ENCODE assay signal across 8 cellular contexts in genomic region chr19:47157455-47158321, GRCh38. TPM values are rescaled to one million over a fixed set of nuclear protein-coding genes. Genes with fewer than 3 reads are reported as not detected.
DNase-seq lines count a peak whose midpoint lies in the region; ATAC-seq and TF ChIP-seq lines count a peak whose summit lies in the region.

No MANE protein-coding gene starts in this region.

- POLR2A ChIA-PET in GM10248 (lab: Yijun Ruan, JAX) = interaction anchor here (1.6 kb wide), 2 partner anchors 27 to 69 kb away, joined by 3 to 6 read pairs; partner anchors contain the start of gene SAE1

- peak; percentile 44 for DNase-seq in NK-92 treated with Interleukin-12 subunit alpha and Interleukin-12 subunit beta, amount 100 ng/mL, for 24 hours (lab: John Stamatoyannopoulos, UW)
- no peak for DNase-seq in NK-92 (lab: John Stamatoyannopoulos, UW; ENCODE audit: unreplicated experiment)
- DNase-seq in cerebellum (ENCODE audit: low spot score) = peak; percentile 16
- DNase-seq in kidney glomerular epithelial cell (lab: John Stamatoyannopoulos, UW) = peak; percentile 58
- DNase-seq in stimulated activated naive CD4-positive, alpha-beta T cell treated with Interleukin-2 at 50 U/mL for 16 hours (lab: John Stamatoyannopoulos, UW) = peak; percentile 17
- no peak for DNase-seq in GM10248 (ENCODE audit: extremely low spot score)

- ATAC-seq in SK-N-SH treated with all-trans-retinoic acid at 6 μM for 48 hours (peak; percentile 69), HG02763 (IDR thresholded peaks at IDR 0.05; ENCODE audit: unreplicated experiment) (no peak)

- no peak for TF ChIP-seq CTCF in GM10248 (IDR thresholded peaks at IDR 0.05; ENCODE audit: control extremely low read depth, extremely low read depth, low read depth, missing control alignments)

- CTCF ChIA-PET in GM10248 (lab: Yijun Ruan, JAX) = interaction anchor here (0.8 to 11.4 kb wide), 17 partner anchors 8 to 144 kb away, joined by 3 to 128 read pairs (median 4); partner anchors contain the start of gene ZC3H4

TF ChIP-seq in SK-N-SH treated with all-trans-retinoic acid at 6 μM for 48 hours, 23 proteins besides CTCF, POLR2A, EP300 and RAD21:
- TF ChIP-seq ARNTL (CRISPR knock-in tag; IDR thresholded peaks at IDR 0.05; ENCODE audit: borderline replicate concordance, low read depth) (no peak), ZNF565 (CRISPR knock-in tag; conservative IDR thresholded peaks at IDR 0.05; ENCODE audit: low read depth) (no peak), BACH2 (CRISPR knock-in tag; IDR thresholded peaks at IDR 0.05; ENCODE audit: borderline replicate concordance) (no peak)

RNA-seq across cellular contexts. Expression of gene SAE1, which starts 27.1 kb away (rescaled TPM):
- total RNA-seq in cerebellum = 47.5 TPM

RNA-seq across cellular contexts. Expression of gene ZC3H4, which starts 44.1 kb away (rescaled TPM):
- total RNA-seq in cerebellum = 16.8 TPM

Comparison
In these comparisons a context has a peak if more than half of its experiments do, and no peak if none do; other contexts are left out.
1. DNase-seq: peak in NK-92 treated with Interleukin-12 subunit alpha and Interleukin-12 subunit beta, amount 100 ng/mL, for 24 hours (single experiment), cerebellum (single experiment), kidney glomerular epithelial cell (single experiment) and stimulated activated naive CD4-positive, alpha-beta T cell treated with Interleukin-2 at 50 U/mL for 16 hours (single experiment); none in NK-92 (single experiment) and GM10248 (single experiment).